Comparison of ENCODE assay signal across 12 cellular contexts in the genomic region with DNA sequence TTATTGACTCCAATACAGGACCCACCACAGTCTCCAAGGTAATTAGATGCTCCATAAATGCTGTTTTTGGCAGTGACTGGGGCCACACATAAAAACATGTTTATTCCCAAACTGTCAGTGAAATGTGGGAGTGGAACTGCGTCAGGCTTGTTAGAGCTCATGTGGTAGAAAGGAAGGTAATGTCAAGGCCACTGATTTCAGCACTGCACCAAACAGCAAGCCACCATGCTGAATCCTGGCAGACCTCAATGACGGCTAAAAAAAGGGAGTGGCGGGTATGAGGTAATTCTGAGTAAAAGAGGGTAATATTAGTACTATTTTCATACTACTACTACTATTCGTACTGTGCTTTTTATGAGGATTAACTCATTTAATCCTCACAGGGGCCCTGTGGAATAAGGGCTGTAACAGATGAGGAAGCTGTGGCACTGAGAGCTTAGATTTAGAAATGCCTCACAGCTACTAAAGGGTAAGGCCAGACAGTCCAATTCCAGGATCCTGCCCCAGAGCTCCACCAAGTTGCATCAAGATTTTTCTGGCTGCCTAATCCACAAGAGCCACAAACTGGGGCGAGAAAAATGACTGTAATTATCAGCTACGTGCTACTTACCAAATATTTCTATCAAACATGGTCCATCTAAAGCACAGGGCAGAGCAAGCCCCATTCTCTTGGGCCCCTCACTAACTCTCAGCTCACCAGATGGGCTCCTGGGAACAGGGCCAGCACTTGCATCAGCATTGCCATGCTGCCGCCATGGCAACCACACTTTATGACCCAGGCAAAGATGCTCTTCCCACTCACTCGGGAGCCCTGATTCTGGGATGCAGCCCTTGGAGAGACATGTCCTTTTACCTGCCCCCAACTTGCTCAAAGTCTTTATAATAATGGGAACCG.
DNase-seq lines count a peak whose midpoint lies in the region; ATAC-seq, FAIRE-seq and TF ChIP-seq lines count a peak whose summit lies in the region.
"Had no signal": no experiment of that assay in that cellular context is flagged by ENCODE, and none has a peak within 500 bp of the region (broad histone marks: within the 10 kb centered on the region; RNA-seq: fewer than 3 reads in every experiment).

No MANE protein-coding gene starts in this region.

- no peak for FAIRE-seq in D721Med (lab: Jason Lieb, UNC)

- ATAC-seq in right cardiac atrium (no peak), Right ventricle myocardium superior (ENCODE audit: poor library complexity) (no peak), SK-N-SH treated with all-trans-retinoic acid at 6 μM for 48 hours (peak; percentile 81), GM18870 (IDR thresholded peaks at IDR 0.05; ENCODE audit: unreplicated experiment) (no peak), GM18520 (IDR thresholded peaks at IDR 0.05; ENCODE audit: unreplicated experiment) (no peak)

- peaks cover 10% of the 10 kb centered on the region for H3K27me3 Mint-ChIP-seq in activated T-helper 1 cell treated with anti-CD3 and anti-CD28 coated beads, Interleukin-12 subunit alpha, Interleukin-12 subunit beta, Interleukin-2, Interleukin-4 antibody, amounts not matched to agents 30 ng/mL and 10 ng/mL and 1 ng/mL, durations not matched to agents 14 hours and 24 hours and 36 hours (ENCODE audit: insufficient read depth)
- H3K27me3 Mint-ChIP-seq: progenitor cell of endocrine pancreas had no signal

- H3K4me3 ChIP-seq in right cardiac atrium (ENCODE audit: low read length), result no peak overlapping the region

- H3K4me3 Mint-ChIP-seq in activated T-helper 1 cell treated with anti-CD3 and anti-CD28 coated beads, Interleukin-12 subunit alpha, Interleukin-12 subunit beta, Interleukin-2, Interleukin-4 antibody, amounts not matched to agents 30 ng/mL and 10 ng/mL and 1 ng/mL, durations not matched to agents 14 hours and 24 hours and 36 hours, result no peak overlapping the region

- 71% methylated on average over 9 of the region's 9 CpGs for WGBS in right cardiac atrium

- H3K9me3 ChIP-seq in right cardiac atrium (ENCODE audit: control insufficient read depth, low read length), result no peaks in the 10 kb centered on the region

- TF ChIP-seq CTCF in D721Med (IDR thresholded peaks at IDR 0.05; ENCODE audit: insufficient read depth, missing control alignments), result no peak

- intact Hi-C loops in right cardiac atrium (cut with DNase I) (no loop called here), Right ventricle myocardium superior (cut with DNase I) (no loop called here)
- intact Hi-C loops in activated T-helper 1 cell treated with anti-CD3 and anti-CD28 coated beads, Interleukin-12 subunit alpha, Interleukin-12 subunit beta, Interleukin-2, Interleukin-4 antibody, amounts not matched to agents 30 ng/mL and 10 ng/mL and 1 ng/mL, durations not matched to agents 14 hours and 24 hours and 36 hours (cut with micrococcal nuclease), result no loop called here

- H3K27ac ChIP-seq in right cardiac atrium (ENCODE audit: low read length), result no peak overlapping the region
- H3K27ac ChIP-seq: RWPE1 had no signal

- no peak overlapping the region for H3K27ac Mint-ChIP-seq in activated T-helper 1 cell treated with anti-CD3 and anti-CD28 coated beads, Interleukin-12 subunit alpha, Interleukin-12 subunit beta, Interleukin-2, Interleukin-4 antibody, amounts not matched to agents 30 ng/mL and 10 ng/mL and 1 ng/mL, durations not matched to agents 14 hours and 24 hours and 36 hours
- H3K27ac Mint-ChIP-seq: progenitor cell of endocrine pancreas had no signal

- no peaks in the 10 kb centered on the region for H3K27me3 ChIP-seq in right cardiac atrium (ENCODE audit: control insufficient read depth, insufficient read depth)

- H3K36me3 Mint-ChIP-seq in activated T-helper 1 cell treated with anti-CD3 and anti-CD28 coated beads, Interleukin-12 subunit alpha, Interleukin-12 subunit beta, Interleukin-2, Interleukin-4 antibody, amounts not matched to agents 30 ng/mL and 10 ng/mL and 1 ng/mL, durations not matched to agents 14 hours and 24 hours and 36 hours (ENCODE audit: low read depth), result no peaks in the 10 kb centered on the region

- peaks cover 17% of the 10 kb centered on the region for H3K4me1 Mint-ChIP-seq in activated T-helper 1 cell treated with anti-CD3 and anti-CD28 coated beads, Interleukin-12 subunit alpha, Interleukin-12 subunit beta, Interleukin-2, Interleukin-4 antibody, amounts not matched to agents 30 ng/mL and 10 ng/mL and 1 ng/mL, durations not matched to agents 14 hours and 24 hours and 36 hours (ENCODE audit: low read depth)

- H3K9me3 Mint-ChIP-seq in activated T-helper 1 cell treated with anti-CD3 and anti-CD28 coated beads, Interleukin-12 subunit alpha, Interleukin-12 subunit beta, Interleukin-2, Interleukin-4 antibody, amounts not matched to agents 30 ng/mL and 10 ng/mL and 1 ng/mL, durations not matched to agents 14 hours and 24 hours and 36 hours, result no peaks in the 10 kb centered on the region

- DNase-seq in right cardiac atrium, result peak in 2 of 3 donors; percentile 35 to 54
- no peak for DNase-seq in Right ventricle myocardium superior
- DNase-seq in hypothalamus (lab: John Stamatoyannopoulos, UW), result peak in 31 of 51 donors; percentile 6 to 64 (median 34)
- no peak for DNase-seq in D721Med (ENCODE audit: insufficient read length, low spot score)
- no peak for DNase-seq in activated T-helper 1 cell treated with anti-CD3 and anti-CD28 coated beads, Interleukin-12 subunit alpha, Interleukin-12 subunit beta, Interleukin-2, Interleukin-4 antibody, amounts not matched to agents 30 ng/mL and 10 ng/mL and 1 ng/mL, durations not matched to agents 14 hours and 24 hours and 36 hours (ENCODE audit: low spot score)
- DNase-seq: activated T-cell treated with anti-CD3 and anti-CD28 coated beads, Interleukin-2, amount 50 U/mL, for 48 hours; stimulated activated naive CD4-positive, alpha-beta T cell treated with Interleukin-2 at 50 U/mL for 16 hours had no signal

- H3K4me1 ChIP-seq in right cardiac atrium (ENCODE audit: control insufficient read depth, insufficient read depth, low read length), result peaks cover 3% of the 10 kb centered on the region

TF ChIP-seq in SK-N-SH treated with all-trans-retinoic acid at 6 μM for 48 hours, 23 proteins besides CTCF, POLR2A, EP300 and RAD21:
- TF ChIP-seq OSR1 (CRISPR knock-in tag; IDR thresholded peaks at IDR 0.05) (no peak), ESRRG (CRISPR knock-in tag; IDR thresholded peaks at IDR 0.05) (no peak), ZFP30 (CRISPR knock-in tag; IDR thresholded peaks at IDR 0.05) (no peak), GLIS3 (CRISPR knock-in tag; IDR thresholded peaks at IDR 0.05) (no peak), ZNF70 (CRISPR knock-in tag; IDR thresholded peaks at IDR 0.05) (peak; percentile 95), RARB (CRISPR knock-in tag; IDR thresholded peaks at IDR 0.05) (no peak), ISL1 (CRISPR knock-in tag; IDR thresholded peaks at IDR 0.05) (no peak), ZNF565 (CRISPR knock-in tag; conservative IDR thresholded peaks at IDR 0.05; ENCODE audit: low read depth) (no peak), ZFP3 (CRISPR knock-in tag; IDR thresholded peaks at IDR 0.05) (no peak), TCF4 (CRISPR knock-in tag; IDR thresholded peaks at IDR 0.05; ENCODE audit: borderline replicate concordance) (peak; percentile 48; the same call in 1 of the 2 replicates)
- TF ChIP-seq, protein P1, sequence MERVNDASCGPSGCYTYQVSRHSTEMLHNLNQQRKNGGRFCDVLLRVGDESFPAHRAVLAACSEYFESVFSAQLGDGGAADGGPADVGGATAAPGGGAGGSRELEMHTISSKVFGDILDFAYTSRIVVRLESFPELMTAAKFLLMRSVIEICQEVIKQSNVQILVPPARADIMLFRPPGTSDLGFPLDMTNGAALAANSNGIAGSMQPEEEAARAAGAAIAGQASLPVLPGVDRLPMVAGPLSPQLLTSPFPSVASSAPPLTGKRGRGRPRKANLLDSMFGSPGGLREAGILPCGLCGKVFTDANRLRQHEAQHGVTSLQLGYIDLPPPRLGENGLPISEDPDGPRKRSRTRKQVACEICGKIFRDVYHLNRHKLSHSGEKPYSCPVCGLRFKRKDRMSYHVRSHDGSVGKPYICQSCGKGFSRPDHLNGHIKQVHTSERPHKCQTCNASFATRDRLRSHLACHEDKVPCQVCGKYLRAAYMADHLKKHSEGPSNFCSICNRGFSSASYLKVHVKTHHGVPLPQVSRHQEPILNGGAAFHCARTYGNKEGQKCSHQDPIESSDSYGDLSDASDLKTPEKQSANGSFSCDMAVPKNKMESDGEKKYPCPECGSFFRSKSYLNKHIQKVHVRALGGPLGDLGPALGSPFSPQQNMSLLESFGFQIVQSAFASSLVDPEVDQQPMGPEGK (CRISPR knock-in tag; IDR thresholded peaks at IDR 0.05; ENCODE audit: borderline replicate concordance), result no peak

Comparison
In these comparisons a context has a peak if more than half of its experiments do, and no peak if none do; other contexts are left out.
1. DNase-seq: peak in right cardiac atrium (2 of 3) and hypothalamus (31 of 51); none in Right ventricle myocardium superior (single experiment), D721Med (single experiment) and activated T-helper 1 cell treated with anti-CD3 and anti-CD28 coated beads, Interleukin-12 subunit alpha, Interleukin-12 subunit beta, Interleukin-2, Interleukin-4 antibody, amounts not matched to agents 30 ng/mL and 10 ng/mL and 1 ng/mL, durations not matched to agents 14 hours and 24 hours and 36 hours (single experiment).